In genomic region chr6:99521557-99522286, GRCh38 we compare ENCODE assay signal across 8 cellular contexts. TPM values are rescaled to one million over a fixed set of nuclear protein-coding genes. Genes with fewer than 3 reads are reported as not detected.
A peak's percentile ranks its signal among the peaks of the same experiment; 100 is the strongest.
DNase-seq lines count a peak whose midpoint lies in the region; ATAC-seq and TF ChIP-seq lines count a peak whose summit lies in the region.

No MANE protein-coding gene starts in this region.

- H3K9me3 ChIP-seq in OCI-LY1 (ENCODE audit: low read length) (no peaks in the 10 kb centered on the region), ectodermal cell (ENCODE audit: control insufficient read depth, low read length) (no peaks in the 10 kb centered on the region), mesodermal cell (ENCODE audit: control insufficient read depth, low read length) (no peaks in the 10 kb centered on the region)

- peak; percentile 45 for DNase-seq in Right ventricle myocardium inferior (ENCODE audit: missing footprints)
- no peak for DNase-seq in cardiac septum (ENCODE audit: low spot score)
- DNase-seq in stimulated activated CD4-positive, alpha-beta T cell treated with anti-CD3 and anti-CD28 coated beads, Interleukin-4, amount 100 ng/mL, for 24 hours, result no peak
- no peak for DNase-seq in NK-92 (lab: John Stamatoyannopoulos, UW; ENCODE audit: unreplicated experiment)

- TF ChIP-seq CTCF in OCI-LY1 (IDR thresholded peaks at IDR 0.05; ENCODE audit: low read length), result no peak

- no peaks in the 10 kb centered on the region for H3K79me2 ChIP-seq in OCI-LY1 (ENCODE audit: insufficient read depth, low read length)

- WGBS in ectodermal cell, 2 experiments, result 45 to 48% methylated on average over 14 of the region's 14 CpGs
- 43 to 59% methylated on average over 8 to 12 of the region's 14 CpGs for WGBS in mesodermal cell (ENCODE audit: insufficient coverage in 2 of 2), 2 experiments

- no peaks in the 10 kb centered on the region for H3K27me3 ChIP-seq in OCI-LY1 (ENCODE audit: insufficient read depth, low read length)
- H3K27me3 ChIP-seq in ectodermal cell (ENCODE audit: control insufficient read depth, insufficient read depth, low read length, poor library complexity, severe bottlenecking), result no peaks in the 10 kb centered on the region

- no peaks in the 10 kb centered on the region for H3F3A ChIP-seq in OCI-LY1 (ENCODE audit: insufficient read depth, low read length)

- H3K9ac ChIP-seq in OCI-LY1 (ENCODE audit: low read length), result peak overlapping the region; percentile 79

- ATAC-seq in Right ventricle myocardium inferior (peak; percentile 55), HG02852 (IDR thresholded peaks at IDR 0.05; ENCODE audit: unreplicated experiment) (peak; percentile 31)

- H3K4me1 ChIP-seq in OCI-LY1 (ENCODE audit: insufficient read depth, low read length, severe bottlenecking) (peaks cover 15% of the 10 kb centered on the region), ectodermal cell (ENCODE audit: control insufficient read depth, insufficient read depth, low read length) (peaks cover 3% of the 10 kb centered on the region), mesodermal cell (ENCODE audit: control insufficient read depth, insufficient read depth, low read length, poor library complexity, severe bottlenecking) (no peaks in the 10 kb centered on the region)

- H3K4me3 ChIP-seq in OCI-LY1 (ENCODE audit: low read depth, low read length, poor library complexity, severe bottlenecking) (peak overlapping the region; percentile 83), ectodermal cell (ENCODE audit: insufficient read depth, low read depth, low read length) (peak overlapping the region; percentile 99), mesodermal cell (ENCODE audit: extremely low read depth, insufficient read depth, low read length, poor library complexity, severe bottlenecking) (peak overlapping the region; percentile 76)

- H3K36me3 ChIP-seq in OCI-LY1 (ENCODE audit: insufficient read depth, low read length) (no peaks in the 10 kb centered on the region), ectodermal cell (ENCODE audit: control insufficient read depth, insufficient read depth, low read length) (no peaks in the 10 kb centered on the region), mesodermal cell (ENCODE audit: control insufficient read depth, insufficient read depth, low read length) (no peaks in the 10 kb centered on the region)

- peak overlapping the region; percentile 85 for H3K4me2 ChIP-seq in OCI-LY1 (ENCODE audit: low read length)

- no peaks in the 10 kb centered on the region for H3K9me2 ChIP-seq in OCI-LY1 (ENCODE audit: low read depth, low read length)

- H4K20me1 ChIP-seq in OCI-LY1 (ENCODE audit: insufficient read depth, low read length), result no peaks in the 10 kb centered on the region

- peak overlapping the region; percentile 77 for H2AFZ ChIP-seq in OCI-LY1 (ENCODE audit: low read length)

- intact Hi-C loops in Right ventricle myocardium inferior (cut with DNase I), result no loop called here
- intact Hi-C loops in cardiac septum (cut with DNase I), result loop anchor here (1.0 kb wide), 1 partner anchor 47 kb away; the partner anchor contains the start of gene CCNC

- H3K27ac ChIP-seq in OCI-LY1 (ENCODE audit: low read depth, low read length, poor library complexity, severe bottlenecking) (peak overlapping the region; percentile 87), ectodermal cell (ENCODE audit: insufficient read depth, low read depth, low read length, poor library complexity, severe bottlenecking) (peak overlapping the region; percentile 85), mesodermal cell (ENCODE audit: low read depth, low read length, severe bottlenecking) (peak overlapping the region; percentile 71)

RNA-seq across cellular contexts. Expression of gene USP45, which starts 6.5 kb away (rescaled TPM):
- 9.5 TPM for total RNA-seq in Right ventricle myocardium inferior
- 11.7 TPM for total RNA-seq in cardiac septum
- polyA plus RNA-seq in ectodermal cell (2013, experiment 1 of 4), result 18.6 TPM
- polyA plus RNA-seq in ectodermal cell (2013, experiment 2 of 4), result 16.8 TPM
- 19.5 TPM for polyA plus RNA-seq in ectodermal cell (2013, experiment 3 of 4)
- polyA plus RNA-seq in ectodermal cell (2013, experiment 4 of 4), result 15.2 TPM
- polyA plus RNA-seq in mesodermal cell (2013, experiment 1 of 2), result 14.2 TPM
- polyA plus RNA-seq in mesodermal cell (2013, experiment 2 of 2), result 18.0 TPM

RNA-seq across cellular contexts. Expression of gene CCNC, which starts 46.7 kb away (rescaled TPM):
- 18.7 TPM for total RNA-seq in Right ventricle myocardium inferior
- 26.5 TPM for total RNA-seq in cardiac septum
- 75.7 TPM for polyA plus RNA-seq in ectodermal cell (2013, experiment 1 of 4)
- 80.6 TPM for polyA plus RNA-seq in ectodermal cell (2013, experiment 2 of 4)
- polyA plus RNA-seq in ectodermal cell (2013, experiment 3 of 4), result 64.1 TPM
- polyA plus RNA-seq in ectodermal cell (2013, experiment 4 of 4), result 70.0 TPM
- 54.4 TPM for polyA plus RNA-seq in mesodermal cell (2013, experiment 1 of 2)
- polyA plus RNA-seq in mesodermal cell (2013, experiment 2 of 2), result 66.3 TPM
